In genomic region chr6:107816818-107817217, GRCh38 we compare ENCODE assay signal across 1 cellular context.
TF ChIP-seq lines count a peak whose summit lies in the region.

No MANE protein-coding gene starts in this region.

TF ChIP-seq in HepG2, 621 proteins besides CTCF, POLR2A, EP300 and RAD21 (continued from another document and continues in another):
- no peak for TF ChIP-seq REST (IDR thresholded peaks at IDR 0.05; ENCODE audit: borderline replicate concordance in 1 of 2, low read depth in 1 of 2, low read length in 2 of 2)
- TF ChIP-seq, protein P1, sequence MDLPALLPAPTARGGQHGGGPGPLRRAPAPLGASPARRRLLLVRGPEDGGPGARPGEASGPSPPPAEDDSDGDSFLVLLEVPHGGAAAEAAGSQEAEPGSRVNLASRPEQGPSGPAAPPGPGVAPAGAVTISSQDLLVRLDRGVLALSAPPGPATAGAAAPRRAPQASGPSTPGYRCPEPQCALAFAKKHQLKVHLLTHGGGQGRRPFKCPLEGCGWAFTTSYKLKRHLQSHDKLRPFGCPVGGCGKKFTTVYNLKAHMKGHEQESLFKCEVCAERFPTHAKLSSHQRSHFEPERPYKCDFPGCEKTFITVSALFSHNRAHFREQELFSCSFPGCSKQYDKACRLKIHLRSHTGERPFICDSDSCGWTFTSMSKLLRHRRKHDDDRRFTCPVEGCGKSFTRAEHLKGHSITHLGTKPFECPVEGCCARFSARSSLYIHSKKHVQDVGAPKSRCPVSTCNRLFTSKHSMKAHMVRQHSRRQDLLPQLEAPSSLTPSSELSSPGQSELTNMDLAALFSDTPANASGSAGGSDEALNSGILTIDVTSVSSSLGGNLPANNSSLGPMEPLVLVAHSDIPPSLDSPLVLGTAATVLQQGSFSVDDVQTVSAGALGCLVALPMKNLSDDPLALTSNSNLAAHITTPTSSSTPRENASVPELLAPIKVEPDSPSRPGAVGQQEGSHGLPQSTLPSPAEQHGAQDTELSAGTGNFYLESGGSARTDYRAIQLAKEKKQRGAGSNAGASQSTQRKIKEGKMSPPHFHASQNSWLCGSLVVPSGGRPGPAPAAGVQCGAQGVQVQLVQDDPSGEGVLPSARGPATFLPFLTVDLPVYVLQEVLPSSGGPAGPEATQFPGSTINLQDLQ (CRISPR knock-in tag; IDR thresholded peaks at IDR 0.05), result no peak
- no peak for TF ChIP-seq ZSCAN29 (CRISPR knock-in tag; conservative IDR thresholded peaks at IDR 0.05)
- TF ChIP-seq MED1 (CRISPR knock-in tag; IDR thresholded peaks at IDR 0.05), result peak; percentile 42; the same call in 1 of the 2 replicates
- TF ChIP-seq BCL6 (CRISPR knock-in tag; IDR thresholded peaks at IDR 0.05), result peak; percentile 28; the same call in 1 of the 2 replicates
- no peak for TF ChIP-seq MBD4 (IDR thresholded peaks at IDR 0.05; ENCODE audit: borderline replicate concordance, low read length)
- no peak for TF ChIP-seq ZNF292 (CRISPR knock-in tag; IDR thresholded peaks at IDR 0.05; ENCODE audit: borderline replicate concordance, low read depth)
- TF ChIP-seq, protein P2, sequence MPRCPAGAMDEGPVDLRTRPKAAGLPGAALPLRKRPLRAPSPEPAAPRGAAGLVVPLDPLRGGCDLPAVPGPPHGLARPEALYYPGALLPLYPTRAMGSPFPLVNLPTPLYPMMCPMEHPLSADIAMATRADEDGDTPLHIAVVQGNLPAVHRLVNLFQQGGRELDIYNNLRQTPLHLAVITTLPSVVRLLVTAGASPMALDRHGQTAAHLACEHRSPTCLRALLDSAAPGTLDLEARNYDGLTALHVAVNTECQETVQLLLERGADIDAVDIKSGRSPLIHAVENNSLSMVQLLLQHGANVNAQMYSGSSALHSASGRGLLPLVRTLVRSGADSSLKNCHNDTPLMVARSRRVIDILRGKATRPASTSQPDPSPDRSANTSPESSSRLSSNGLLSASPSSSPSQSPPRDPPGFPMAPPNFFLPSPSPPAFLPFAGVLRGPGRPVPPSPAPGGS (CRISPR knock-in tag; IDR thresholded peaks at IDR 0.05), result no peak
- TF ChIP-seq, protein P3, sequence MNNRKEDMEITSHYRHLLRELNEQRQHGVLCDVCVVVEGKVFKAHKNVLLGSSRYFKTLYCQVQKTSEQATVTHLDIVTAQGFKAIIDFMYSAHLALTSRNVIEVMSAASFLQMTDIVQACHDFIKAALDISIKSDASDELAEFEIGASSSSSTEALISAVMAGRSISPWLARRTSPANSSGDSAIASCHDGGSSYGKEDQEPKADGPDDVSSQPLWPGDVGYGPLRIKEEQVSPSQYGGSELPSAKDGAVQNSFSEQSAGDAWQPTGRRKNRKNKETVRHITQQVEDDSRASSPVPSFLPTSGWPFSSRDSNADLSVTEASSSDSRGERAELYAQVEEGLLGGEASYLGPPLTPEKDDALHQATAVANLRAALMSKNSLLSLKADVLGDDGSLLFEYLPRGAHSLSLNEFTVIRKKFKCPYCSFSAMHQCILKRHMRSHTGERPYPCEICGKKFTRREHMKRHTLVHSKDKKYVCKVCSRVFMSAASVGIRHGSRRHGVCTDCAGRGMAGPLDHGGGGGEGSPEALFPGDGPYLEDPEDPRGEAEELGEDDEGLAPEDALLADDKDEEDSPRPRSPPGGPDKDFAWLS (CRISPR knock-in tag; IDR thresholded peaks at IDR 0.05; ENCODE audit: borderline replicate concordance), result no peak
- no peak for TF ChIP-seq PAWR (CRISPR knock-in tag; IDR thresholded peaks at IDR 0.05; ENCODE audit: borderline replicate concordance)
- TF ChIP-seq, protein P4, sequence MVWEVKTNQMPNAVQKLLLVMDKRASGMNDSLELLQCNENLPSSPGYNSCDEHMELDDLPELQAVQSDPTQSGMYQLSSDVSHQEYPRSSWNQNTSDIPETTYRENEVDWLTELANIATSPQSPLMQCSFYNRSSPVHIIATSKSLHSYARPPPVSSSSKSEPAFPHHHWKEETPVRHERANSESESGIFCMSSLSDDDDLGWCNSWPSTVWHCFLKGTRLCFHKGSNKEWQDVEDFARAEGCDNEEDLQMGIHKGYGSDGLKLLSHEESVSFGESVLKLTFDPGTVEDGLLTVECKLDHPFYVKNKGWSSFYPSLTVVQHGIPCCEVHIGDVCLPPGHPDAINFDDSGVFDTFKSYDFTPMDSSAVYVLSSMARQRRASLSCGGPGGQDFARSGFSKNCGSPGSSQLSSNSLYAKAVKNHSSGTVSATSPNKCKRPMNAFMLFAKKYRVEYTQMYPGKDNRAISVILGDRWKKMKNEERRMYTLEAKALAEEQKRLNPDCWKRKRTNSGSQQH (CRISPR knock-in tag; IDR thresholded peaks at IDR 0.05; ENCODE audit: low read depth), result no peak
- TF ChIP-seq MEF2D (CRISPR knock-in tag; IDR thresholded peaks at IDR 0.05), result no peak
- no peak for TF ChIP-seq SRY (CRISPR knock-in tag; IDR thresholded peaks at IDR 0.05)
- no peak for TF ChIP-seq SUZ12 (IDR thresholded peaks at IDR 0.05; ENCODE audit: low read depth, low read length)
- no peak for TF ChIP-seq ZNF34 (CRISPR knock-in tag; IDR thresholded peaks at IDR 0.05; ENCODE audit: borderline replicate concordance)
- no peak for TF ChIP-seq MZF1 (CRISPR knock-in tag; IDR thresholded peaks at IDR 0.05; ENCODE audit: borderline replicate concordance)
- TF ChIP-seq CC2D1A (CRISPR knock-in tag; IDR thresholded peaks at IDR 0.05), result no peak
- no peak for TF ChIP-seq KMT2B (CRISPR knock-in tag; IDR thresholded peaks at IDR 0.05)
- TF ChIP-seq, protein P5, sequence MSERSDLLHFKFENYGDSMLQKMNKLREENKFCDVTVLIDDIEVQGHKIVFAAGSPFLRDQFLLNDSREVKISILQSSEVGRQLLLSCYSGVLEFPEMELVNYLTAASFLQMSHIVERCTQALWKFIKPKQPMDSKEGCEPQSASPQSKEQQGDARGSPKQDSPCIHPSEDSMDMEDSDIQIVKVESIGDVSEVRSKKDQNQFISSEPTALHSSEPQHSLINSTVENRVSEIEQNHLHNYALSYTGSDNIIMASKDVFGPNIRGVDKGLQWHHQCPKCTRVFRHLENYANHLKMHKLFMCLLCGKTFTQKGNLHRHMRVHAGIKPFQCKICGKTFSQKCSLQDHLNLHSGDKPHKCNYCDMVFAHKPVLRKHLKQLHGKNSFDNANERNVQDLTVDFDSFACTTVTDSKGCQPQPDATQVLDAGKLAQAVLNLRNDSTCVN (CRISPR knock-in tag; IDR thresholded peaks at IDR 0.05; ENCODE audit: borderline replicate concordance), result no peak
- no peak for TF ChIP-seq ZNF670 (CRISPR knock-in tag; IDR thresholded peaks at IDR 0.05; ENCODE audit: borderline replicate concordance)
- TF ChIP-seq NFIC (IDR thresholded peaks at IDR 0.05; ENCODE audit: low read length), result no peak
- TF ChIP-seq GFI1 (CRISPR knock-in tag; IDR thresholded peaks at IDR 0.05; ENCODE audit: borderline replicate concordance), result peak; percentile 92
- TF ChIP-seq ZNF607 (CRISPR knock-in tag; IDR thresholded peaks at IDR 0.05; ENCODE audit: borderline replicate concordance), result 0 out of 2 replicates have a peak, but pooled peaks have one; percentile 23
- TF ChIP-seq RARA (CRISPR knock-in tag; IDR thresholded peaks at IDR 0.05), result no peak
- TF ChIP-seq ZNF749 (CRISPR knock-in tag; IDR thresholded peaks at IDR 0.05; ENCODE audit: borderline replicate concordance), result no peak
- no peak for TF ChIP-seq ZNF761 (CRISPR knock-in tag; conservative IDR thresholded peaks at IDR 0.05)
- TF ChIP-seq CHCHD3 (CRISPR knock-in tag; IDR thresholded peaks at IDR 0.05), result no peak
- TF ChIP-seq CCDC6 (CRISPR knock-in tag; IDR thresholded peaks at IDR 0.05), result no peak
- TF ChIP-seq CBX1 (IDR thresholded peaks at IDR 0.05; ENCODE audit: low read depth), result no peak
- no peak for TF ChIP-seq ZNF441 (CRISPR knock-in tag; IDR thresholded peaks at IDR 0.05; ENCODE audit: borderline replicate concordance)
- TF ChIP-seq ZIK1 (CRISPR knock-in tag; IDR thresholded peaks at IDR 0.05; ENCODE audit: borderline replicate concordance, low read depth), result no peak
- TF ChIP-seq ZNF329 (CRISPR knock-in tag; IDR thresholded peaks at IDR 0.05; ENCODE audit: low read depth), result no peak
- TF ChIP-seq ZNF274 (CRISPR knock-in tag; IDR thresholded peaks at IDR 0.05), result no peak
- no peak for TF ChIP-seq ZMYM2 (CRISPR knock-in tag; IDR thresholded peaks at IDR 0.05)
- no peak for TF ChIP-seq GTF2F1 (IDR thresholded peaks at IDR 0.05; ENCODE audit: low read length)
- TF ChIP-seq ZSCAN12 (CRISPR knock-in tag; IDR thresholded peaks at IDR 0.05), result no peak
- no peak for TF ChIP-seq ETS1 (CRISPR knock-in tag; IDR thresholded peaks at IDR 0.05)
- TF ChIP-seq ZNF782 (CRISPR knock-in tag; IDR thresholded peaks at IDR 0.05; ENCODE audit: borderline replicate concordance), result no peak
- TF ChIP-seq ZBTB39 (CRISPR knock-in tag; IDR thresholded peaks at IDR 0.05), result no peak
- TF ChIP-seq MLXIP (CRISPR knock-in tag; IDR thresholded peaks at IDR 0.05; ENCODE audit: borderline replicate concordance), result no peak
- TF ChIP-seq ZNF256 (CRISPR knock-in tag; conservative IDR thresholded peaks at IDR 0.05), result no peak
- TF ChIP-seq KLF11 (CRISPR knock-in tag; IDR thresholded peaks at IDR 0.05), result no peak
- no peak for TF ChIP-seq SATB2 (CRISPR knock-in tag; IDR thresholded peaks at IDR 0.05)
- TF ChIP-seq SOX5 (CRISPR knock-in tag; IDR thresholded peaks at IDR 0.05; ENCODE audit: borderline replicate concordance), result 0 out of 2 replicates have a peak, but pooled peaks have one; percentile 36
- peak; percentile 8 for TF ChIP-seq TEAD3 (CRISPR knock-in tag; optimal IDR thresholded peaks at IDR 0.05; ENCODE audit: borderline replicate concordance)
- TF ChIP-seq, protein P6, sequence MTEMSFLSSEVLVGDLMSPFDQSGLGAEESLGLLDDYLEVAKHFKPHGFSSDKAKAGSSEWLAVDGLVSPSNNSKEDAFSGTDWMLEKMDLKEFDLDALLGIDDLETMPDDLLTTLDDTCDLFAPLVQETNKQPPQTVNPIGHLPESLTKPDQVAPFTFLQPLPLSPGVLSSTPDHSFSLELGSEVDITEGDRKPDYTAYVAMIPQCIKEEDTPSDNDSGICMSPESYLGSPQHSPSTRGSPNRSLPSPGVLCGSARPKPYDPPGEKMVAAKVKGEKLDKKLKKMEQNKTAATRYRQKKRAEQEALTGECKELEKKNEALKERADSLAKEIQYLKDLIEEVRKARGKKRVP (CRISPR knock-in tag; IDR thresholded peaks at IDR 0.05), result no peak
